In the genomic region with DNA sequence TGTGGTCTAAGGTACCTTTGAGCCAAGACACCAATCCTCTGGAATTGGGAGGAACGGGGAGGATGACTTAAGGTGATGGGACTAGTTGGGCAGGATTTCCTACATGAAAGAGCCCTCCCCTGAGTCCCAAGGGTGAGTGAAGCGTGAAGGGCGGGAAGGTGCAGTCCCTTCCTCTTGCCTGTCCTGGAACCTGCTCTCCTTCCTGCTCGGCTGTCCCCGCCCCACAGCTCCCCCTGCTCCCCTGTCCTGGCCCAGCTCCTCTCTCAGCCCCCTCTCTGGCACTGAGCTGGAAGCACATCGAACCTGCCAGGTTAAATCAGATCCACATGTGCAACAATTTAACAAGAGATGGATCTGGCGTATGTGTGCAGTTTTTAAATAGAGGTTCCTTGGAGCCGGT, we compare ENCODE assay signal across 2 cellular contexts.
TF ChIP-seq lines count a peak whose summit lies in the region.

No MANE protein-coding gene starts in this region.

TF ChIP-seq in SK-N-SH, 30 proteins besides CTCF, POLR2A, EP300 and RAD21 (continued from another document):
- TF ChIP-seq, protein P1, sequence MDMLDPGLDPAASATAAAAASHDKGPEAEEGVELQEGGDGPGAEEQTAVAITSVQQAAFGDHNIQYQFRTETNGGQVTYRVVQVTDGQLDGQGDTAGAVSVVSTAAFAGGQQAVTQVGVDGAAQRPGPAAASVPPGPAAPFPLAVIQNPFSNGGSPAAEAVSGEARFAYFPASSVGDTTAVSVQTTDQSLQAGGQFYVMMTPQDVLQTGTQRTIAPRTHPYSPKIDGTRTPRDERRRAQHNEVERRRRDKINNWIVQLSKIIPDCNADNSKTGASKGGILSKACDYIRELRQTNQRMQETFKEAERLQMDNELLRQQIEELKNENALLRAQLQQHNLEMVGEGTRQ (IDR thresholded peaks at IDR 0.05; ENCODE audit: borderline replicate concordance, low read depth, low read length), result no peak
- TF ChIP-seq TCF12 (IDR thresholded peaks at IDR 0.05) (no peak), NFIC (IDR thresholded peaks at IDR 0.05; ENCODE audit: borderline replicate concordance) (no peak)
- TF ChIP-seq, protein P2, sequence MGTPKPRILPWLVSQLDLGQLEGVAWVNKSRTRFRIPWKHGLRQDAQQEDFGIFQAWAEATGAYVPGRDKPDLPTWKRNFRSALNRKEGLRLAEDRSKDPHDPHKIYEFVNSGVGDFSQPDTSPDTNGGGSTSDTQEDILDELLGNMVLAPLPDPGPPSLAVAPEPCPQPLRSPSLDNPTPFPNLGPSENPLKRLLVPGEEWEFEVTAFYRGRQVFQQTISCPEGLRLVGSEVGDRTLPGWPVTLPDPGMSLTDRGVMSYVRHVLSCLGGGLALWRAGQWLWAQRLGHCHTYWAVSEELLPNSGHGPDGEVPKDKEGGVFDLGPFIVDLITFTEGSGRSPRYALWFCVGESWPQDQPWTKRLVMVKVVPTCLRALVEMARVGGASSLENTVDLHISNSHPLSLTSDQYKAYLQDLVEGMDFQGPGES (IDR thresholded peaks at IDR 0.05; ENCODE audit: low read depth, low read length), result no peak
TF ChIP-seq in SK-N-SH: peak in this region for 2.

TF ChIP-seq in SK-N-SH treated with all-trans-retinoic acid at 6 μM for 48 hours, 23 proteins besides CTCF, POLR2A, EP300 and RAD21 (continued from another document):
- TF ChIP-seq, protein P3, sequence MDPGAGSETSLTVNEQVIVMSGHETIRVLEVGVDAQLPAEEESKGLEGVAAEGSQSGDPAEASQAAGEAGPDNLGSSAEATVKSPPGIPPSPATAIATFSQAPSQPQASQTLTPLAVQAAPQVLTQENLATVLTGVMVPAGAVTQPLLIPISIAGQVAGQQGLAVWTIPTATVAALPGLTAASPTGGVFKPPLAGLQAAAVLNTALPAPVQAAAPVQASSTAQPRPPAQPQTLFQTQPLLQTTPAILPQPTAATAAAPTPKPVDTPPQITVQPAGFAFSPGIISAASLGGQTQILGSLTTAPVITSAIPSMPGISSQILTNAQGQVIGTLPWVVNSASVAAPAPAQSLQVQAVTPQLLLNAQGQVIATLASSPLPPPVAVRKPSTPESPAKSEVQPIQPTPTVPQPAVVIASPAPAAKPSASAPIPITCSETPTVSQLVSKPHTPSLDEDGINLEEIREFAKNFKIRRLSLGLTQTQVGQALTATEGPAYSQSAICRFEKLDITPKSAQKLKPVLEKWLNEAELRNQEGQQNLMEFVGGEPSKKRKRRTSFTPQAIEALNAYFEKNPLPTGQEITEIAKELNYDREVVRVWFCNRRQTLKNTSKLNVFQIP (CRISPR knock-in tag; IDR thresholded peaks at IDR 0.05; ENCODE audit: borderline replicate concordance, low read depth), result no peak
- TF ChIP-seq, protein P4, sequence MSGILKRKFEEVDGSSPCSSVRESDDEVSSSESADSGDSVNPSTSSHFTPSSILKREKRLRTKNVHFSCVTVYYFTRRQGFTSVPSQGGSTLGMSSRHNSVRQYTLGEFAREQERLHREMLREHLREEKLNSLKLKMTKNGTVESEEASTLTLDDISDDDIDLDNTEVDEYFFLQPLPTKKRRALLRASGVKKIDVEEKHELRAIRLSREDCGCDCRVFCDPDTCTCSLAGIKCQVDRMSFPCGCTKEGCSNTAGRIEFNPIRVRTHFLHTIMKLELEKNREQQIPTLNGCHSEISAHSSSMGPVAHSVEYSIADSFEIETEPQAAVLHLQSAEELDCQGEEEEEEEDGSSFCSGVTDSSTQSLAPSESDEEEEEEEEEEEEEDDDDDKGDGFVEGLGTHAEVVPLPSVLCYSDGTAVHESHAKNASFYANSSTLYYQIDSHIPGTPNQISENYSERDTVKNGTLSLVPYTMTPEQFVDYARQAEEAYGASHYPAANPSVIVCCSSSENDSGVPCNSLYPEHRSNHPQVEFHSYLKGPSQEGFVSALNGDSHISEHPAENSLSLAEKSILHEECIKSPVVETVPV (CRISPR knock-in tag; IDR thresholded peaks at IDR 0.05), result no peak
- no peak for TF ChIP-seq ZNF565 (CRISPR knock-in tag; conservative IDR thresholded peaks at IDR 0.05; ENCODE audit: low read depth)
- TF ChIP-seq SNAI2 (CRISPR knock-in tag; IDR thresholded peaks at IDR 0.05), result no peak
